In the genomic region with DNA sequence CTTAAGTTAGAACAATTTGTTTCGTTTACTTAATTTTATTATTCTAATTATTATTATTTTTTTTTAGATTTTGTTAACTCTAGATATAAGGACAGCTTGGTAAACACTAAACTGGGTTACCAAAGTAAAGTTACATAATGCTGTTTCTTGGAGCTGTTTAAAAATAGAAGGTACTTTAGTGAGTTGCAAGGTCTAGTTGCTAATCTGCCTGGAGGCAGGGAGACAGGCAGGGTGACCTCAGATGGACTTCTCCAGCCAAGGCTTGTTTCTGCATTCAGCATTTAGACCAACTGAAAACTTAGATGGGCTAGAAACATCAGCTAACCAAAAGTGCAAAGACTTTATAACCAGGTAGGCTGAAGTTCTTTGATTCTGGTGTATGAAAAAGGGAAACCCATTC, we compare ENCODE assay signal across 1 cellular context.
TF ChIP-seq lines count a peak whose summit lies in the region.

No MANE protein-coding gene starts in this region.

TF ChIP-seq in K562, 482 proteins besides CTCF, POLR2A, EP300 and RAD21 (continued from another document):
- TF ChIP-seq, protein P1, sequence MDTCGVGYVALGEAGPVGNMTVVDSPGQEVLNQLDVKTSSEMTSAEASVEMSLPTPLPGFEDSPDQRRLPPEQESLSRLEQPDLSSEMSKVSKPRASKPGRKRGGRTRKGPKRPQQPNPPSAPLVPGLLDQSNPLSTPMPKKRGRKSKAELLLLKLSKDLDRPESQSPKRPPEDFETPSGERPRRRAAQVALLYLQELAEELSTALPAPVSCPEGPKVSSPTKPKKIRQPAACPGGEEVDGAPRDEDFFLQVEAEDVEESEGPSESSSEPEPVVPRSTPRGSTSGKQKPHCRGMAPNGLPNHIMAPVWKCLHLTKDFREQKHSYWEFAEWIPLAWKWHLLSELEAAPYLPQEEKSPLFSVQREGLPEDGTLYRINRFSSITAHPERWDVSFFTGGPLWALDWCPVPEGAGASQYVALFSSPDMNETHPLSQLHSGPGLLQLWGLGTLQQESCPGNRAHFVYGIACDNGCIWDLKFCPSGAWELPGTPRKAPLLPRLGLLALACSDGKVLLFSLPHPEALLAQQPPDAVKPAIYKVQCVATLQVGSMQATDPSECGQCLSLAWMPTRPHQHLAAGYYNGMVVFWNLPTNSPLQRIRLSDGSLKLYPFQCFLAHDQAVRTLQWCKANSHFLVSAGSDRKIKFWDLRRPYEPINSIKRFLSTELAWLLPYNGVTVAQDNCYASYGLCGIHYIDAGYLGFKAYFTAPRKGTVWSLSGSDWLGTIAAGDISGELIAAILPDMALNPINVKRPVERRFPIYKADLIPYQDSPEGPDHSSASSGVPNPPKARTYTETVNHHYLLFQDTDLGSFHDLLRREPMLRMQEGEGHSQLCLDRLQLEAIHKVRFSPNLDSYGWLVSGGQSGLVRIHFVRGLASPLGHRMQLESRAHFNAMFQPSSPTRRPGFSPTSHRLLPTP (IDR thresholded peaks at IDR 0.05; ENCODE audit: borderline replicate concordance, extremely low read depth, insufficient read length) = no peak
